ENCODE assay signal across 24 cellular contexts in genomic region chr1:233951804-233952203, GRCh38.
"Had no signal": no experiment of that assay in that cellular context is flagged by ENCODE, and none has a peak within 500 bp of the region (broad histone marks: within the 10 kb centered on the region; RNA-seq: fewer than 3 reads in every experiment).

No MANE protein-coding gene starts in this region.

- H3K9me3 ChIP-seq: testis, thyroid gland, upper lobe of right lung, uterus, vagina had no signal

- H3K4me3 ChIP-seq: stomach, suprapubic skin, testis, thoracic aorta, thyroid gland, tibial artery, tibial nerve, transverse colon, upper lobe of left lung, upper lobe of right lung, uterus, vagina had no signal

- H3K4me1 ChIP-seq: stomach, suprapubic skin, testis, tibial artery, tibial nerve, transverse colon, upper lobe of left lung, upper lobe of right lung, uterus, vagina had no signal

- H3K27me3 ChIP-seq: stomach, suprapubic skin, testis, thyroid gland, tibial artery, tibial nerve, transverse colon, upper lobe of left lung, upper lobe of right lung, uterus, vagina had no signal

- H3K36me3 ChIP-seq: stomach, suprapubic skin, thoracic aorta, thyroid gland, tibial artery, tibial nerve, transverse colon, upper lobe of left lung, upper lobe of right lung, uterus, vagina had no signal

- H3K27ac ChIP-seq: stomach, suprapubic skin, testis, thoracic aorta, thyroid gland, tibial artery, tibial nerve, transverse colon, upper lobe of left lung, upper lobe of right lung, uterus, vagina had no signal

- DNase-seq: stimulated activated CD4-positive, alpha-beta T cell treated with anti-CD3 and anti-CD28 coated beads, Interleukin-2, amount 100 ng/mL, for 48 hours; stimulated activated CD4-positive, alpha-beta T cell treated with anti-CD3 and anti-CD28 coated beads, Interleukin-4, amount 100 ng/mL, for 1 hour; stimulated activated CD4-positive, alpha-beta T cell treated with anti-CD3 and anti-CD28 coated beads, Interleukin-4, amount 100 ng/mL, for 24 hours; stimulated activated CD4-positive, alpha-beta T cell treated with anti-CD3 and anti-CD28 coated beads, Interleukin-4, amount 100 ng/mL, for 4 hours; stimulated activated CD8-positive, alpha-beta memory T cell treated with anti-CD3 and anti-CD28 coated beads, Interleukin-4, amount 100 ng/mL, for 48 hours; stimulated activated naive B cell treated with anti-CD40 and anti-IgM and Interleukin-4, amounts not matched to agents 10 μg/mL and 1 μg/mL and 100 μg/mL, for 72 hours; stimulated activated naive CD4-positive, alpha-beta T cell; stimulated activated naive CD4-positive, alpha-beta T cell treated with Interleukin-2 at 50 U/mL for 16 hours; stimulated activated naive CD8-positive, alpha-beta T cell treated with anti-CD3 and anti-CD28 coated beads, Interleukin-15, amount 100 ng/mL, for 72 hours; stimulated activated naive CD8-positive, alpha-beta T cell treated with anti-CD3 and anti-CD28 coated beads, Interleukin-15, Interleukin-2, amounts not matched to agents 100 U/mL and 50 U/mL, for 24 hours; stomach; substantia nigra; testis; thyroid gland; tibial artery; transverse colon; trophoblast cell; upper lobe of left lung; upper lobe of right lung; uterus had no signal
